1 cellular context compared by ENCODE assay signal in the genomic region with DNA sequence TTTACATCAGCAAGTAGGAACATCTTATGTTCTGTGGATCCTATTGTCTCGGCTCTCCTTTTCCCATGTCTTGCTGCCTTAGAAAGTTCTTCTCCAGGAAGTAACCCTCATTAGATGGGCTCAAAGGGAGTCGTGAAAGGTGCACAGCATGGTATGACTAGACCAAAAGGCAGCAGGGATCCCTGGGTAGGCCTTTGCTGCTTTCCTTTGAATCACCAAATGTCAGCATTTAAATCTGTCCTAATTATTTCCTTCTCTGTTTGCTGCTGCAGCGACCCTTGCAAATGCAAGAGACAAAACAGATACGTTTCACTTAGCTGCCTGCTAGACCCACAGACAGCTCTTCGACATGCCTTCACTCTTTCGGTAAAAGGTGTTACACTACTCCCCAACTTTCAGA.
TF ChIP-seq lines count a peak whose summit lies in the region.

No MANE protein-coding gene starts in this region.

TF ChIP-seq in GM23338, 12 proteins besides CTCF, POLR2A, EP300 and RAD21:
- TF ChIP-seq, protein P1, sequence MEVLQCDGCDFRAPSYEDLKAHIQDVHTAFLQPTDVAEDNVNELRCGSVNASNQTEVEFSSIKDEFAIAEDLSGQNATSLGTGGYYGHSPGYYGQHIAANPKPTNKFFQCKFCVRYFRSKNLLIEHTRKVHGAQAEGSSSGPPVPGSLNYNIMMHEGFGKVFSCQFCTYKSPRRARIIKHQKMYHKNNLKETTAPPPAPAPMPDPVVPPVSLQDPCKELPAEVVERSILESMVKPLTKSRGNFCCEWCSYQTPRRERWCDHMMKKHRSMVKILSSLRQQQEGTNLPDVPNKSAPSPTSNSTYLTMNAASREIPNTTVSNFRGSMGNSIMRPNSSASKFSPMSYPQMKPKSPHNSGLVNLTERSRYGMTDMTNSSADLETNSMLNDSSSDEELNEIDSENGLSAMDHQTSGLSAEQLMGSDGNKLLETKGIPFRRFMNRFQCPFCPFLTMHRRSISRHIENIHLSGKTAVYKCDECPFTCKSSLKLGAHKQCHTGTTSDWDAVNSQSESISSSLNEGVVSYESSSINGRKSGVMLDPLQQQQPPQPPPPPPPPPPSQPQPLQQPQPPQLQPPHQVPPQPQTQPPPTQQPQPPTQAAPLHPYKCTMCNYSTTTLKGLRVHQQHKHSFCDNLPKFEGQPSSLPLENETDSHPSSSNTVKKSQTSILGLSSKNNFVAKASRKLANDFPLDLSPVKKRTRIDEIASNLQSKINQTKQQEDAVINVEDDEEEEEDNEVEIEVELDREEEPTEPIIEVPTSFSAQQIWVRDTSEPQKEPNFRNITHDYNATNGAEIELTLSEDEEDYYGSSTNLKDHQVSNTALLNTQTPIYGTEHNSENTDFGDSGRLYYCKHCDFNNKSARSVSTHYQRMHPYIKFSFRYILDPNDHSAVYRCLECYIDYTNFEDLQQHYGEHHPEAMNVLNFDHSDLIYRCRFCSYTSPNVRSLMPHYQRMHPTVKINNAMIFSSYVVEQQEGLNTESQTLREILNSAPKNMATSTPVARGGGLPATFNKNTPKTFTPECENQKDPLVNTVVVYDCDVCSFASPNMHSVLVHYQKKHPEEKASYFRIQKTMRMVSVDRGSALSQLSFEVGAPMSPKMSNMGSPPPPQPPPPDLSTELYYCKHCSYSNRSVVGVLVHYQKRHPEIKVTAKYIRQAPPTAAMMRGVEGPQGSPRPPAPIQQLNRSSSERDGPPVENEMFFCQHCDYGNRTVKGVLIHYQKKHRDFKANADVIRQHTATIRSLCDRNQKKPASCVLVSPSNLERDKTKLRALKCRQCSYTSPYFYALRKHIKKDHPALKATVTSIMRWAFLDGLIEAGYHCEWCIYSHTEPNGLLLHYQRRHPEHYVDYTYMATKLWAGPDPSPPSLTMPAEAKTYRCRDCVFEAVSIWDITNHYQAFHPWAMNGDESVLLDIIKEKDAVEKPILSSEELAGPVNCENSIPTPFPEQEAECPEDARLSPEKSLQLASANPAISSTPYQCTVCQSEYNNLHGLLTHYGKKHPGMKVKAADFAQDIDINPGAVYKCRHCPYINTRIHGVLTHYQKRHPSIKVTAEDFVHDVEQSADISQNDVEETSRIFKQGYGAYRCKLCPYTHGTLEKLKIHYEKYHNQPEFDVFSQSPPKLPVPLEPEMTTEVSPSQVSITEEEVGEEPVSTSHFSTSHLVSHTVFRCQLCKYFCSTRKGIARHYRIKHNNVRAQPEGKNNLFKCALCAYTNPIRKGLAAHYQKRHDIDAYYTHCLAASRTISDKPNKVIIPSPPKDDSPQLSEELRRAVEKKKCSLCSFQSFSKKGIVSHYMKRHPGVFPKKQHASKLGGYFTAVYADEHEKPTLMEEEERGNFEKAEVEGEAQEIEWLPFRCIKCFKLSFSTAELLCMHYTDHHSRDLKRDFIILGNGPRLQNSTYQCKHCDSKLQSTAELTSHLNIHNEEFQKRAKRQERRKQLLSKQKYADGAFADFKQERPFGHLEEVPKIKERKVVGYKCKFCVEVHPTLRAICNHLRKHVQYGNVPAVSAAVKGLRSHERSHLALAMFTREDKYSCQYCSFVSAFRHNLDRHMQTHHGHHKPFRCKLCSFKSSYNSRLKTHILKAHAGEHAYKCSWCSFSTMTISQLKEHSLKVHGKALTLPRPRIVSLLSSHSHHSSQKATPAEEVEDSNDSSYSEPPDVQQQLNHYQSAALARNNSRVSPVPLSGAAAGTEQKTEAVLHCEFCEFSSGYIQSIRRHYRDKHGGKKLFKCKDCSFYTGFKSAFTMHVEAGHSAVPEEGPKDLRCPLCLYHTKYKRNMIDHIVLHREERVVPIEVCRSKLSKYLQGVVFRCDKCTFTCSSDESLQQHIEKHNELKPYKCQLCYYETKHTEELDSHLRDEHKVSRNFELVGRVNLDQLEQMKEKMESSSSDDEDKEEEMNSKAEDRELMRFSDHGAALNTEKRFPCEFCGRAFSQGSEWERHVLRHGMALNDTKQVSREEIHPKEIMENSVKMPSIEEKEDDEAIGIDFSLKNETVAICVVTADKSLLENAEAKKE (CRISPR knock-in tag; IDR thresholded peaks at IDR 0.05) = no peak
- TF ChIP-seq EZH2phosphoT487 (IDR thresholded peaks at IDR 0.05; ENCODE audit: unreplicated experiment) (no peak), JUNB (IDR thresholded peaks at IDR 0.05; ENCODE audit: unreplicated experiment) (no peak), ZNF114 (CRISPR knock-in tag; IDR thresholded peaks at IDR 0.05) (no peak)
- TF ChIP-seq, protein P2, sequence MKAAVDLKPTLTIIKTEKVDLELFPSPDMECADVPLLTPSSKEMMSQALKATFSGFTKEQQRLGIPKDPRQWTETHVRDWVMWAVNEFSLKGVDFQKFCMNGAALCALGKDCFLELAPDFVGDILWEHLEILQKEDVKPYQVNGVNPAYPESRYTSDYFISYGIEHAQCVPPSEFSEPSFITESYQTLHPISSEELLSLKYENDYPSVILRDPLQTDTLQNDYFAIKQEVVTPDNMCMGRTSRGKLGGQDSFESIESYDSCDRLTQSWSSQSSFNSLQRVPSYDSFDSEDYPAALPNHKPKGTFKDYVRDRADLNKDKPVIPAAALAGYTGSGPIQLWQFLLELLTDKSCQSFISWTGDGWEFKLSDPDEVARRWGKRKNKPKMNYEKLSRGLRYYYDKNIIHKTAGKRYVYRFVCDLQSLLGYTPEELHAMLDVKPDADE (IDR thresholded peaks at IDR 0.05) = no peak
TF ChIP-seq in GM23338: peak in this region for 0.
